ENCODE assay signal across 18 cellular contexts in genomic region chr2:84654414-84654813, GRCh38.
DNase-seq lines count a peak whose midpoint lies in the region; ATAC-seq lines count a peak whose summit lies in the region.
"Had no signal": no experiment of that assay in that cellular context is flagged by ENCODE, and none has a peak within 500 bp of the region (broad histone marks: within the 10 kb centered on the region; RNA-seq: fewer than 3 reads in every experiment).

No MANE protein-coding gene starts in this region.

- ATAC-seq in activated naive CD4-positive, alpha-beta T cell treated with anti-CD3 and anti-CD28 coated beads, Interleukin-2, amount 50 U/mL, for 72 hours = no peak
- ATAC-seq in HG02938 (IDR thresholded peaks at IDR 0.05; ENCODE audit: unreplicated experiment) (no peak), GM21526 (IDR thresholded peaks at IDR 0.05; ENCODE audit: low FRiP score, unreplicated experiment) (no peak)

- H3K36me3 Mint-ChIP-seq in activated naive CD4-positive, alpha-beta T cell treated with anti-CD3 and anti-CD28 coated beads, Interleukin-2, amount 50 U/mL, for 24 hours = peaks cover 9% of the 10 kb centered on the region
- H3K36me3 Mint-ChIP-seq in activated naive CD4-positive, alpha-beta T cell treated with anti-CD3 and anti-CD28 coated beads, Interleukin-2, amount 50 U/mL, for 72 hours = no peaks in the 10 kb centered on the region
- no peaks in the 10 kb centered on the region for H3K36me3 Mint-ChIP-seq in immature natural killer cell

- peak overlapping the region; percentile 4 for H3K27ac Mint-ChIP-seq in activated naive CD4-positive, alpha-beta T cell treated with anti-CD3 and anti-CD28 coated beads, Interleukin-2, amount 50 U/mL, for 24 hours
- no peak overlapping the region for H3K27ac Mint-ChIP-seq in activated naive CD4-positive, alpha-beta T cell treated with anti-CD3 and anti-CD28 coated beads, Interleukin-2, amount 50 U/mL, for 72 hours
- peak overlapping the region; percentile 25 to 75 (median 57) for H3K27ac Mint-ChIP-seq in immature natural killer cell
- H3K27ac Mint-ChIP-seq: B cell, HFFc6 had no signal

- DNase-seq in activated naive CD4-positive, alpha-beta T cell treated with anti-CD3 and anti-CD28 coated beads, Interleukin-2, amount 50 U/mL, for 72 hours (ENCODE audit: low spot score in 2 of 2) = no peak
- peak; percentile 47 to 61 for DNase-seq in Kasumi-1 (lab: John Stamatoyannopoulos, UW)
- DNase-seq in immature natural killer cell = peak in 2 of 3 donors; percentile 7 to 14
- DNase-seq in NCI-H2171 treated with DMSO at 0.1 percent for 48 hours (lab: John Stamatoyannopoulos, UW) = no peak
- DNase-seq: ACHN; C1 segment of cervical spinal cord; CD4-positive, alpha-beta memory T cell; DMS153; DND-41; GDM1; HCEC 1CT; HFFc6; IMR-90; KBM-7 had no signal

- peak overlapping the region; percentile 19 for H3K4me3 Mint-ChIP-seq in activated naive CD4-positive, alpha-beta T cell treated with anti-CD3 and anti-CD28 coated beads, Interleukin-2, amount 50 U/mL, for 24 hours
- H3K4me3 Mint-ChIP-seq in immature natural killer cell = peak overlapping the region; percentile 33 to 71 (median 69)
- H3K4me3 Mint-ChIP-seq: B cell, HFFc6 had no signal

- peaks cover 79% of the 10 kb centered on the region for H3K4me1 Mint-ChIP-seq in activated naive CD4-positive, alpha-beta T cell treated with anti-CD3 and anti-CD28 coated beads, Interleukin-2, amount 50 U/mL, for 24 hours
- H3K4me1 Mint-ChIP-seq in immature natural killer cell = peaks cover 62 to 64% of the 10 kb centered on the region in 2 donors
- H3K4me1 Mint-ChIP-seq: B cell had no signal

- H3K27me3 Mint-ChIP-seq in activated naive CD4-positive, alpha-beta T cell treated with anti-CD3 and anti-CD28 coated beads, Interleukin-2, amount 50 U/mL, for 24 hours = no peaks in the 10 kb centered on the region
- H3K27me3 Mint-ChIP-seq in immature natural killer cell (ENCODE audit: low read depth in 3 of 3) = peaks cover 0 to 3% (median 2%) of the 10 kb centered on the region in 3 donors
- H3K27me3 Mint-ChIP-seq: CD4-positive, alpha-beta memory T cell had no signal

- H3K9me3 Mint-ChIP-seq in activated naive CD4-positive, alpha-beta T cell treated with anti-CD3 and anti-CD28 coated beads, Interleukin-2, amount 50 U/mL, for 24 hours = peaks cover 37% of the 10 kb centered on the region
- H3K9me3 Mint-ChIP-seq in activated naive CD4-positive, alpha-beta T cell treated with anti-CD3 and anti-CD28 coated beads, Interleukin-2, amount 50 U/mL, for 72 hours = peaks cover 4 to 6% of the 10 kb centered on the region in 2 donors
- H3K9me3 Mint-ChIP-seq in immature natural killer cell = peaks cover 0 to 8% (median 0%) of the 10 kb centered on the region in 6 donors
- H3K9me3 Mint-ChIP-seq: HFFc6 had no signal

Comparison
In these comparisons a context has a peak if more than half of its experiments do, and no peak if none do; other contexts are left out.
1. H3K27ac Mint-ChIP-seq: peak in activated naive CD4-positive, alpha-beta T cell treated with anti-CD3 and anti-CD28 coated beads, Interleukin-2, amount 50 U/mL, for 24 hours (single experiment) and immature natural killer cell (6 of 6); none in activated naive CD4-positive, alpha-beta T cell treated with anti-CD3 and anti-CD28 coated beads, Interleukin-2, amount 50 U/mL, for 72 hours (0 of 2).
2. DNase-seq: peak in Kasumi-1 (2 of 2) and immature natural killer cell (2 of 3); none in activated naive CD4-positive, alpha-beta T cell treated with anti-CD3 and anti-CD28 coated beads, Interleukin-2, amount 50 U/mL, for 72 hours (0 of 2) and NCI-H2171 treated with DMSO at 0.1 percent for 48 hours (single experiment).